In the genomic region with DNA sequence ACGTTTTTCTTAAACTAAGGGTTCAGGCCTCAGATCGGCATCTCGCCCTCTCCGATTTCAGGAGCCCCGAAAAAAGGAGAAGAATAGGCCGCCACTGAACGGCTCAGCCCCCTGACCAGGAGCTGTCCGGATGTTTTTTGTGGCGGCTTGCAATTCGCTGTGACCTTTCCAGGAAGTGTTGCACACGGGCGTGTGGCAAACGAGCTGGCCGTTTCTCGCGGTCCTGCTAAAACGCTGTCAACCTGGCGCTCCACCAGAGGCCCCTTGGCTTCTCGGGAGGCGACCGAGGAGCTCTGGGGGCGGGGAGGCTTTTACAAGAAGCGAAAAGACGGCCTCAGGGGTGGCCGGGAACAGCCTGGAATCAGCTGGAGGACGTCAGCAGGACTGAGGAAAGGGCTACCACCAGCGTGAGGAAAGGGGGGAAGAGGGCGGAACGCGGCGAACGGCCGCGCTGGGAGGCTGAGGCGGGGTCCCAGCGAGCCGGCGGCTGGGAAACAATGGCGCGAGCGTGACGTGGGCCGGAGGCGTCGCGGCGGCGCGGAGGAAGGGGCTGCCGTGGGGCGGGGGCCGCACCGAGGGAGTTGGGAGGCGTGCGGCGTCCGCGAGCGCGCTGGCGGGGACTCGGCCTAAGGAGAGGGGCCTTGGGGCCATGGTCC, we compare ENCODE assay signal across 8 cellular contexts. TPM values are rescaled to one million over a fixed set of nuclear protein-coding genes. Genes with fewer than 3 reads are reported as not detected.
DNase-seq lines count a peak whose midpoint lies in the region; ATAC-seq, FAIRE-seq and TF ChIP-seq lines count a peak whose summit lies in the region.

No MANE protein-coding gene starts in this region.

- peak overlapping the region; percentile 92 for H3K4me3 Mint-ChIP-seq in activated naive CD8-positive, alpha-beta T cell treated with anti-CD3 and anti-CD28 coated beads, Interleukin-2, amount 10 ng/mL, durations not matched to agents 7 days and 5 days

- no peaks in the 10 kb centered on the region for H3K9me3 Mint-ChIP-seq in activated naive CD8-positive, alpha-beta T cell treated with anti-CD3 and anti-CD28 coated beads, Interleukin-2, amount 10 ng/mL, durations not matched to agents 7 days and 5 days

- FAIRE-seq in pancreas (lab: Jason Lieb, UNC): no peak

- peaks cover 12 to 34% (median 18%) of the 10 kb centered on the region in 3 donors for H3K4me1 ChIP-seq in pancreas
- H3K4me1 ChIP-seq in tibial nerve: peaks cover 0 to 62% (median 23%) of the 10 kb centered on the region in 4 donors

- POLR2A ChIA-PET in activated naive CD8-positive, alpha-beta T cell treated with anti-CD3 and anti-CD28 coated beads, Interleukin-2, amount 10 ng/mL, durations not matched to agents 7 days and 5 days (lab: Charles Lee): interaction anchor here (0.7 to 3.0 kb wide), 7 partner anchors 10 to 275 kb away, joined by 3 to 20 read pairs (median 5); a partner anchor contains a TSS

- ATAC-seq in GM21576 (IDR thresholded peaks at IDR 0.05; ENCODE audit: unreplicated experiment) (peak; percentile 67), SK-N-SH treated with all-trans-retinoic acid at 6 μM for 48 hours (peak; percentile 71), Right ventricle myocardium superior (ENCODE audit: poor library complexity) (peak; percentile 77), pancreas (peak; percentile 58 to 78 (median 75))
- peak; percentile 62 for ATAC-seq in activated naive CD8-positive, alpha-beta T cell treated with anti-CD3 and anti-CD28 coated beads, Interleukin-2, amount 10 ng/mL, durations not matched to agents 7 days and 5 days (ENCODE audit: low read depth)

- peaks cover 33% of the 10 kb centered on the region for H3K4me1 Mint-ChIP-seq in activated naive CD8-positive, alpha-beta T cell treated with anti-CD3 and anti-CD28 coated beads, Interleukin-2, amount 10 ng/mL, durations not matched to agents 7 days and 5 days

- no peak for TF ChIP-seq POLR2A in tibial nerve (IDR thresholded peaks at IDR 0.05)

- DNase-seq in EH (ENCODE audit: low read depth) (peak; percentile 87), KG1 (lab: John Stamatoyannopoulos, UW) (peak; percentile 47), Right ventricle myocardium superior (peak; percentile 92), pancreas (peak; percentile 75 to 90 (median 81)), tibial nerve (ENCODE audit: low spot score in 2 of 2) (peak; percentile 52 to 70)
- peak; percentile 76 for DNase-seq in activated naive CD8-positive, alpha-beta T cell treated with anti-CD3 and anti-CD28 coated beads, Interleukin-2, amount 10 ng/mL, durations not matched to agents 7 days and 5 days

- no peak for TF ChIP-seq CTCF in pancreas (IDR thresholded peaks at IDR 0.05)
- no peak for TF ChIP-seq CTCF in tibial nerve (IDR thresholded peaks at IDR 0.05)

- peak overlapping the region; percentile 73 to 97 (median 96) for H3K27ac ChIP-seq in pancreas
- peak overlapping the region; percentile 91 to 99 (median 96) for H3K27ac ChIP-seq in tibial nerve

- WGBS in pancreas, 2 donors: 0 to 1% methylated on average over 47 to 62 of the region's 62 CpGs
- WGBS in tibial nerve, 2 donors: 1% methylated on average over 15 to 38 of the region's 62 CpGs

- peaks cover 5% of the 10 kb centered on the region for H3K27me3 Mint-ChIP-seq in activated naive CD8-positive, alpha-beta T cell treated with anti-CD3 and anti-CD28 coated beads, Interleukin-2, amount 10 ng/mL, durations not matched to agents 7 days and 5 days

- H3K36me3 ChIP-seq in pancreas (no peaks in the 10 kb centered on the region), tibial nerve (no peaks in the 10 kb centered on the region)

- intact Hi-C loops in Right ventricle myocardium superior (cut with DNase I): loop anchor here (5.0 kb wide), 1 partner anchor 275 kb away; a partner anchor contains a TSS
- intact Hi-C loops in pancreas (cut with DNase I): no loop called here

- peak overlapping the region; percentile 99 for H3K27ac Mint-ChIP-seq in activated naive CD8-positive, alpha-beta T cell treated with anti-CD3 and anti-CD28 coated beads, Interleukin-2, amount 10 ng/mL, durations not matched to agents 7 days and 5 days

- H3K36me3 Mint-ChIP-seq in activated naive CD8-positive, alpha-beta T cell treated with anti-CD3 and anti-CD28 coated beads, Interleukin-2, amount 10 ng/mL, durations not matched to agents 7 days and 5 days: peaks cover 15% of the 10 kb centered on the region

- no peaks in the 10 kb centered on the region for H3K9me3 ChIP-seq in pancreas
- no peaks in the 10 kb centered on the region for H3K9me3 ChIP-seq in tibial nerve

- TF ChIP-seq EP300 in tibial nerve (IDR thresholded peaks at IDR 0.05): peak in 1 of 2 donors; percentile 83

- H3K27me3 ChIP-seq in pancreas: no peaks in the 10 kb centered on the region
- H3K27me3 ChIP-seq in tibial nerve: no peaks in the 10 kb centered on the region

- peak overlapping the region; percentile 77 to 98 (median 81) for H3K4me3 ChIP-seq in pancreas
- H3K4me3 ChIP-seq in tibial nerve: peak overlapping the region; percentile 87 to 99 (median 94)

TF ChIP-seq in SK-N-SH treated with all-trans-retinoic acid at 6 μM for 48 hours, 23 proteins besides CTCF, POLR2A, EP300 and RAD21:
- TF ChIP-seq ZNF565 (CRISPR knock-in tag; conservative IDR thresholded peaks at IDR 0.05; ENCODE audit: low read depth) (no peak), ARNTL (CRISPR knock-in tag; IDR thresholded peaks at IDR 0.05; ENCODE audit: borderline replicate concordance, low read depth) (no peak), ZFP30 (CRISPR knock-in tag; IDR thresholded peaks at IDR 0.05) (no peak)

RNA-seq across cellular contexts. Expression of a gene that starts 0.5 kb away (rescaled TPM):
- 10 to 100 TPM; 68.9 to 69.4 TPM for total RNA-seq in activated naive CD8-positive, alpha-beta T cell treated with anti-CD3 and anti-CD28 coated beads, Interleukin-2, amount 10 ng/mL, durations not matched to agents 7 days and 5 days
- total RNA-seq in Right ventricle myocardium superior: 46.9 TPM
- total RNA-seq in pancreas: 10 to 100 TPM; 21.7 to 45.0 (median 26.4) TPM
- polyA plus RNA-seq in pancreas: 10 to 100 TPM; 19.4 to 34.2 TPM
- 10 to 100 TPM; 52.2 to 82.8 (median 72.4) TPM for total RNA-seq in tibial nerve

RNA-seq across cellular contexts. Expression of a gene that starts 53.1 kb away (rescaled TPM):
- total RNA-seq in activated naive CD8-positive, alpha-beta T cell treated with anti-CD3 and anti-CD28 coated beads, Interleukin-2, amount 10 ng/mL, durations not matched to agents 7 days and 5 days: not detected
- total RNA-seq in Right ventricle myocardium superior (not detected), pancreas (not detected), tibial nerve (not detected)
- polyA plus RNA-seq in pancreas: not detected

Comparison
In these comparisons a context has a peak if more than half of its experiments do, and no peak if none do; other contexts are left out.
1. Peak in every context shown above with its lines: DNase-seq, ATAC-seq, H3K4me3 ChIP-seq and H3K27ac ChIP-seq.